24 cellular contexts compared by ENCODE assay signal in the genomic region with DNA sequence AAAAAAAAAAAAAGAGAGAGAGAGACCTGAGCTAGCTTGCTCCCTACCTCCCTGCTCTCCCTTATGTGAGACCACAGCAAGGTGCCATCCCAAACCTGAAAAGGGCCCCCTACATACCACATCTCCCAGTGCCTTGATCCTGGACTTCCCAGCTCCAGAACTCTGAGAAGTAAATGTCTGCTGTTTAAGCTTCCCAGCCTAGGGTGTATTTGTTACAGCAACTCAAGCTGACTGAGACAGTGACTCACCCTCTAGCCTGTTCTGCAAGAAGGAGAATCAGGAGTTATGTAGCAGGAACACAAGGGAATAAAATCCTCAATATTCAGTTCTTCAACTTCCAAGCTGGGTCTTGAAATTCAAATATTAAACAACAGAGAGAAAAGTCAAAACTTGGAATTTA. TPM values are rescaled to one million over a fixed set of nuclear protein-coding genes. Genes with fewer than 3 reads are reported as not detected.
"Had no signal": no experiment of that assay in that cellular context is flagged by ENCODE, and none has a peak within 500 bp of the region (broad histone marks: within the 10 kb centered on the region; RNA-seq: fewer than 3 reads in every experiment).

No MANE protein-coding gene starts in this region.

- ATAC-seq: esophagus mucosa; heart right ventricle; lower lobe of right lung; naive thymus-derived CD4-positive, alpha-beta T cell; stimulated activated naive CD8-positive, alpha-beta T cell treated with anti-CD3 and anti-CD28 coated beads, Interleukin-15, Interleukin-2, amounts not matched to agents 100 U/mL and 50 U/mL, for 24 hours; T-helper 17 cell had no signal

- DNase-seq: activated CD4-positive, alpha-beta T cell treated with anti-CD3 and anti-CD28 coated beads for 4 hours; activated CD4-positive, alpha-beta T cell treated with anti-CD3 and anti-CD28 coated beads, Interleukin-2, amount 50 U/mL, for 48 hours; activated CD4-positive, CD25-positive, alpha-beta regulatory T cell; activated effector memory CD4-positive, alpha-beta T cell treated with anti-CD3 and anti-CD28 coated beads, Interleukin-2, amount 50 U/mL, for 16 hours; activated naive CD4-positive, alpha-beta T cell treated with anti-CD3 and anti-CD28 coated beads, Interleukin-2, amount 10 ng/mL, durations not matched to agents 7 days and 5 days; caudate nucleus; dermis blood vessel endothelial cell; effector CD8-positive, alpha-beta T cell; heart right ventricle; kidney; lower lobe of right lung; naive thymus-derived CD4-positive, alpha-beta T cell; stimulated activated CD4-positive, alpha-beta T cell treated with anti-CD3 and anti-CD28 coated beads, Interleukin-12 subunit alpha, Interleukin-12 subunit beta, amount 100 ng/mL, for 4 hours; stimulated activated CD4-positive, alpha-beta T cell treated with anti-CD3 and anti-CD28 coated beads, Interleukin-4, amount 100 ng/mL, for 4 hours; stimulated activated naive CD8-positive, alpha-beta T cell treated with anti-CD3 and anti-CD28 coated beads, Interleukin-15, Interleukin-2, amounts not matched to agents 100 U/mL and 50 U/mL, for 24 hours; SW 1271; T-helper 17 cell; upper lobe of left lung had no signal

- H3K36me3 Mint-ChIP-seq: activated naive CD4-positive, alpha-beta T cell treated with anti-CD3 and anti-CD28 coated beads, Interleukin-2, amount 10 ng/mL, durations not matched to agents 7 days and 5 days; brain; naive thymus-derived CD4-positive, alpha-beta T cell had no signal

- H3K36me3 ChIP-seq: heart right ventricle, lower lobe of right lung, prostate gland, upper lobe of left lung had no signal

- H3K4me3 ChIP-seq: heart right ventricle, lower lobe of right lung, prostate gland, upper lobe of left lung had no signal

- H3K27ac Mint-ChIP-seq: activated naive CD4-positive, alpha-beta T cell treated with anti-CD3 and anti-CD28 coated beads, Interleukin-2, amount 10 ng/mL, durations not matched to agents 7 days and 5 days; brain; T-helper 17 cell had no signal

- H3K27ac ChIP-seq: heart right ventricle, lower lobe of right lung, prostate gland, upper lobe of left lung had no signal

- H3K9me3 ChIP-seq: heart right ventricle, lower lobe of right lung, prostate gland, upper lobe of left lung had no signal

- H3K4me3 Mint-ChIP-seq: activated naive CD4-positive, alpha-beta T cell treated with anti-CD3 and anti-CD28 coated beads, Interleukin-2, amount 10 ng/mL, durations not matched to agents 7 days and 5 days; brain; naive thymus-derived CD4-positive, alpha-beta T cell; T-helper 17 cell had no signal

- H3K9me3 Mint-ChIP-seq: activated naive CD4-positive, alpha-beta T cell treated with anti-CD3 and anti-CD28 coated beads, Interleukin-2, amount 10 ng/mL, durations not matched to agents 7 days and 5 days; naive thymus-derived CD4-positive, alpha-beta T cell had no signal

- H3K4me1 ChIP-seq: prostate gland had no signal

- H3K27me3 ChIP-seq: upper lobe of left lung had no signal

RNA-seq across cellular contexts. Expression of a gene that starts 52.1 kb away (rescaled TPM):
- total RNA-seq: dermis blood vessel endothelial cell; esophagus mucosa; lower lobe of right lung; mesenteric fat pad; naive thymus-derived CD4-positive, alpha-beta T cell; osteoblast; subcutaneous adipose tissue; T-helper 17 cell had no signal
- polyA plus RNA-seq: heart right ventricle; naive thymus-derived CD4-positive, alpha-beta T cell had no signal
